Comparison of ENCODE assay signal across 12 cellular contexts in the genomic region with DNA sequence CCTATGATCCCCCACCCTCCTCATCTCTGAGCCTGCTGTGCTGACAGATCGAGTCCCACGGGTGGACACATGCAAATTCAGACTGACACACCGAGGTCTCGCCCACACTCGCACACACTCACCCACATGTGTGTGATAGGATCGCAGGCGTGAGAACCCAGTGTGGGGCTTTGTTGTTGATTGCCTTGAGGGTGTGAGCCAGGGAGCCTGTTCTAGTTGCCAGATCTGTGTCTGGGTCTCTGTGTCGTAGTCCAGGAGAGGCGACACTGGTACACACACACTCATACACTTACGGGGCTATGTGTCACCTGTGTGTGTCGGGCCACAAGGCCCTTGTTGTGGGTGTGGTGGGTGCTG. TPM values are rescaled to one million over a fixed set of nuclear protein-coding genes. Genes with fewer than 3 reads are reported as not detected.
DNase-seq lines count a peak whose midpoint lies in the region; ATAC-seq and TF ChIP-seq lines count a peak whose summit lies in the region.
"Had no signal": no experiment of that assay in that cellular context is flagged by ENCODE, and none has a peak within 500 bp of the region (broad histone marks: within the 10 kb centered on the region; RNA-seq: fewer than 3 reads in every experiment).

No MANE protein-coding gene starts in this region.

- H3K36me3 ChIP-seq in cardiac muscle cell (no peaks in the 10 kb centered on the region), uterus (no peaks in the 10 kb centered on the region)
- H3K36me3 ChIP-seq: MG63 had no signal

- H3K4me3 Mint-ChIP-seq in natural killer cell = peak overlapping the region; percentile 37
- H3K4me3 Mint-ChIP-seq: activated B cell treated with CpG ODN at 0.5 μM for 24 hours; activated naive CD8-positive, alpha-beta T cell treated with anti-CD3 and anti-CD28 coated beads, Interleukin-2, amount 10 ng/mL, durations not matched to agents 7 days and 5 days had no signal

- intact Hi-C loops in Right ventricle myocardium inferior (cut with DNase I) (no loop called here), natural killer cell (cut with micrococcal nuclease) (no loop called here), uterus (cut with DNase I; ENCODE audit: low total_unique reads) (no loop called here)

- no peaks in the 10 kb centered on the region for H3K27me3 ChIP-seq in cardiac muscle cell
- no peaks in the 10 kb centered on the region for H3K27me3 ChIP-seq in uterus
- H3K27me3 ChIP-seq: MG63 had no signal

- peaks cover 50% of the 10 kb centered on the region for H3K4me1 ChIP-seq in cardiac muscle cell (ENCODE audit: low read depth)
- peaks cover 2 to 11% of the 10 kb centered on the region in 2 donors for H3K4me1 ChIP-seq in uterus

- H3K4me1 Mint-ChIP-seq in natural killer cell = peaks cover 15 to 16% of the 10 kb centered on the region in 2 donors

- H3K9me3 Mint-ChIP-seq in natural killer cell = no peaks in the 10 kb centered on the region
- H3K9me3 Mint-ChIP-seq: activated B cell treated with CpG ODN at 0.5 μM for 24 hours; activated naive CD8-positive, alpha-beta T cell treated with anti-CD3 and anti-CD28 coated beads, Interleukin-2, amount 10 ng/mL, durations not matched to agents 7 days and 5 days had no signal

- peaks cover 49 to 53% of the 10 kb centered on the region in 2 donors for H3K27me3 Mint-ChIP-seq in natural killer cell (ENCODE audit: low read depth in 2 of 2)

- TF ChIP-seq CTCF in cardiac muscle cell (IDR thresholded peaks at IDR 0.05; ENCODE audit: low read depth, low read length) (no peak), epithelial cell of esophagus (IDR thresholded peaks at IDR 0.05; ENCODE audit: insufficient read depth, low read depth, low read length, missing control alignments) (no peak), natural killer cell (IDR thresholded peaks at IDR 0.05) (no peak), uterus (IDR thresholded peaks at IDR 0.05) (no peak)

- H3K36me3 Mint-ChIP-seq in natural killer cell = no peaks in the 10 kb centered on the region
- H3K36me3 Mint-ChIP-seq: activated naive CD8-positive, alpha-beta T cell treated with anti-CD3 and anti-CD28 coated beads, Interleukin-2, amount 10 ng/mL, durations not matched to agents 7 days and 5 days had no signal

- H3K27ac Mint-ChIP-seq in natural killer cell = no peak overlapping the region
- H3K27ac Mint-ChIP-seq: activated B cell treated with CpG ODN at 0.5 μM for 24 hours; activated naive CD8-positive, alpha-beta T cell treated with anti-CD3 and anti-CD28 coated beads, Interleukin-2, amount 10 ng/mL, durations not matched to agents 7 days and 5 days had no signal

- H3K4me3 ChIP-seq in cardiac muscle cell (peak overlapping the region; percentile 98), epithelial cell of esophagus (ENCODE audit: low read length) (peak overlapping the region; percentile 45), uterus (peak overlapping the region; percentile 83 to 90)

- TF ChIP-seq POLR2A in uterus (IDR thresholded peaks at IDR 0.05) = no peak

- peak overlapping the region; percentile 80 for H3K27ac ChIP-seq in cardiac muscle cell
- peak overlapping the region; percentile 76 to 82 for H3K27ac ChIP-seq in uterus

- DNase-seq in cardiac muscle cell (ENCODE audit: low read depth in 1 of 2, low spot score in 1 of 2) (no peak), Right ventricle myocardium inferior (ENCODE audit: missing footprints) (no peak), epithelial cell of esophagus (ENCODE audit: low read depth) (no peak), natural killer cell (no peak), uterus (no peak), COLO668 (lab: John Stamatoyannopoulos, UW; ENCODE audit: unreplicated experiment) (no peak), D341Med (ENCODE audit: low spot score) (no peak)
- DNase-seq: activated B cell treated with CpG ODN at 0.5 μM for 24 hours; activated naive CD8-positive, alpha-beta T cell treated with anti-CD3 and anti-CD28 coated beads, Interleukin-2, amount 10 ng/mL, durations not matched to agents 7 days and 5 days; OCI-M1 had no signal

- ATAC-seq in Right ventricle myocardium inferior (no peak), natural killer cell (no peak), HG03457 (IDR thresholded peaks at IDR 0.05; ENCODE audit: unreplicated experiment) (no peak)

- H3K9me3 ChIP-seq in cardiac muscle cell (ENCODE audit: low read depth) = no peaks in the 10 kb centered on the region
- H3K9me3 ChIP-seq in uterus = no peaks in the 10 kb centered on the region
- H3K9me3 ChIP-seq: MG63 had no signal

RNA-seq across cellular contexts. Expression of gene EPHB3, which starts 2.0 kb away (rescaled TPM):
- total RNA-seq in cardiac muscle cell (132 and 170 TPM in 2 replicates), Right ventricle myocardium inferior (1.6 TPM), natural killer cell (not detected), uterus (10 to 100 TPM in 2 of 4 donors, 1 to 10 TPM in 2; 2.0 to 70.2 (median 19.7) TPM)
- 142 and 206 TPM in 2 replicates for polyA plus RNA-seq in cardiac muscle cell

Comparison
In these comparisons a context has a peak if more than half of its experiments do, and no peak if none do; other contexts are left out.
1. H3K4me3 ChIP-seq: peak in every context shown above with its lines; median percentile 98 in cardiac muscle cell; 86 in uterus; 45 in epithelial cell of esophagus.